ENCODE assay signal across 20 cellular contexts in genomic region chr9:86918556-86918955, GRCh38.
"Had no signal": no experiment of that assay in that cellular context is flagged by ENCODE, and none has a peak within 500 bp of the region (broad histone marks: within the 10 kb centered on the region; RNA-seq: fewer than 3 reads in every experiment).

No MANE protein-coding gene starts in this region.

- DNase-seq: cortex of kidney; dorsolateral prefrontal cortex; effector CD8-positive, alpha-beta T cell; left colon; left ventricle myocardium superior; mesendoderm; naive B cell; psoas muscle; retina; right lobe of liver; stimulated activated CD4-positive, alpha-beta T cell treated with anti-CD3 and anti-CD28 coated beads, Interleukin-4, amount 100 ng/mL, for 1 hour; stimulated activated naive CD8-positive, alpha-beta T cell treated with anti-CD3 and anti-CD28 coated beads, Interleukin-15, amount 100 ng/mL, for 72 hours; transverse colon had no signal

- H3K9me3 Mint-ChIP-seq: stimulated activated naive CD8-positive, alpha-beta T cell treated with anti-CD3 and anti-CD28 coated beads, Interleukin-15, amount 100 ng/mL, for 72 hours had no signal

- H3K27me3 ChIP-seq: esophagus muscularis mucosa, gastroesophageal sphincter, right lobe of liver, transverse colon had no signal

- H3K4me1 Mint-ChIP-seq: naive B cell; stimulated activated memory B cell treated with anti-CD40 and anti-IgM and Interleukin-4, amounts not matched to agents 10 μg/mL and 1 μg/mL and 100 μg/mL, for 72 hours; stimulated activated naive CD8-positive, alpha-beta T cell treated with anti-CD3 and anti-CD28 coated beads, Interleukin-15, amount 100 ng/mL, for 72 hours had no signal

- H3K27ac Mint-ChIP-seq: naive B cell; stimulated activated memory B cell treated with anti-CD40 and anti-IgM and Interleukin-4, amounts not matched to agents 10 μg/mL and 1 μg/mL and 100 μg/mL, for 72 hours; stimulated activated naive CD8-positive, alpha-beta T cell treated with anti-CD3 and anti-CD28 coated beads, Interleukin-15, amount 100 ng/mL, for 72 hours had no signal

- H3K4me1 ChIP-seq: esophagus muscularis mucosa, gastroesophageal sphincter, psoas muscle, right lobe of liver, transverse colon had no signal

- H3K36me3 ChIP-seq: esophagus muscularis mucosa, gastroesophageal sphincter, neutrophil, right lobe of liver, thoracic aorta, transverse colon had no signal

- H3K36me3 Mint-ChIP-seq: naive B cell; stimulated activated memory B cell treated with anti-CD40 and anti-IgM and Interleukin-4, amounts not matched to agents 10 μg/mL and 1 μg/mL and 100 μg/mL, for 72 hours had no signal

- H3K4me3 ChIP-seq: dorsolateral prefrontal cortex, esophagus muscularis mucosa, gastroesophageal sphincter, lung, psoas muscle, right lobe of liver, thoracic aorta, transverse colon had no signal

- H3K4me3 Mint-ChIP-seq: nephron; stimulated activated memory B cell treated with anti-CD40 and anti-IgM and Interleukin-4, amounts not matched to agents 10 μg/mL and 1 μg/mL and 100 μg/mL, for 72 hours; stimulated activated naive CD8-positive, alpha-beta T cell treated with anti-CD3 and anti-CD28 coated beads, Interleukin-15, amount 100 ng/mL, for 72 hours had no signal

- H3K27ac ChIP-seq: dorsolateral prefrontal cortex, esophagus muscularis mucosa, gastroesophageal sphincter, neutrophil, psoas muscle, right lobe of liver, thoracic aorta, transverse colon had no signal

- ATAC-seq: gastroesophageal sphincter; left colon; left ventricle myocardium superior; psoas muscle; right lobe of liver; stimulated activated memory B cell treated with anti-CD40 and anti-IgM and Interleukin-4, amounts not matched to agents 10 μg/mL and 1 μg/mL and 100 μg/mL, for 72 hours; stimulated activated naive CD8-positive, alpha-beta T cell treated with anti-CD3 and anti-CD28 coated beads, Interleukin-15, amount 100 ng/mL, for 72 hours had no signal
